ENCODE assay signal across 36 cellular contexts in genomic region chr9:114190563-114190905, GRCh38.
"Had no signal": no experiment of that assay in that cellular context is flagged by ENCODE, and none has a peak within 500 bp of the region (broad histone marks: within the 10 kb centered on the region; RNA-seq: fewer than 3 reads in every experiment).

No MANE protein-coding gene starts in this region.

- DNase-seq: activated B cell treated with CpG ODN at 0.5 μM for 24 hours; activated CD4-positive, alpha-beta memory T cell treated with anti-CD3 and anti-CD28 coated beads for 36 hours; activated CD4-positive, alpha-beta T cell treated with anti-CD3 and anti-CD28 coated beads for 4 hours; activated CD4-positive, alpha-beta T cell treated with anti-CD3 and anti-CD28 coated beads, Interleukin-2, amount 10 ng/mL, durations not matched to agents 24 days and 14 days; activated CD4-positive, alpha-beta T cell treated with anti-CD3 and anti-CD28 coated beads, Interleukin-2, amount 50 U/mL, for 1 hour; activated CD4-positive, alpha-beta T cell treated with anti-CD3 and anti-CD28 coated beads, Interleukin-2, amount 50 U/mL, for 4 hours; activated CD4-positive, CD25-positive, alpha-beta regulatory T cell treated with anti-CD3 and anti-CD28 coated beads, Interleukin-2, amount 50 U/mL, for 72 hours; activated CD8-positive, alpha-beta memory T cell treated with anti-CD3 and anti-CD28 coated beads, Interleukin-2, amount 50 U/mL, for 4 hours; activated CD8-positive, alpha-beta T cell treated with anti-CD3 and anti-CD28 coated beads for 36 hours; activated effector memory CD4-positive, alpha-beta T cell treated with anti-CD3 and anti-CD28 coated beads, Interleukin-2, amount 50 U/mL, for 16 hours; activated gamma-delta T cell treated with Interleukin-2 at 50 U/mL for 16 hours; activated naive CD4-positive, alpha-beta T cell; activated naive CD4-positive, alpha-beta T cell treated with anti-CD3 and anti-CD28 coated beads for 36 hours; activated naive CD4-positive, alpha-beta T cell treated with anti-CD3 and anti-CD28 coated beads, Interleukin-2, amount 50 U/mL, for 16 hours; activated naive CD8-positive, alpha-beta T cell treated with anti-CD3 and anti-CD28 coated beads for 36 hours; activated T-cell treated with anti-CD3 and anti-CD28 coated beads for 4 hours; activated T-cell treated with anti-CD3 and anti-CD28 coated beads, Interleukin-2, amount 50 U/mL, for 1 hour; activated T-cell treated with anti-CD3 and anti-CD28 coated beads, Interleukin-2, amount 50 U/mL, for 4 hours; activated T-cell treated with anti-CD3 and anti-CD28 coated beads, Interleukin-2, amount 50 U/mL, for 72 hours; adrenal gland; amniotic stem cell; body of pancreas; brain microvascular endothelial cell; T-helper 1 cell; T-helper 2 cell; T-helper 9 cell had no signal

- H3K27ac ChIP-seq: adrenal gland, body of pancreas, brain microvascular endothelial cell, breast epithelium, VCaP had no signal

- H3K4me3 Mint-ChIP-seq: activated B cell treated with CpG ODN at 0.5 μM for 24 hours; activated CD4-positive, alpha-beta memory T cell treated with anti-CD3 and anti-CD28 coated beads for 36 hours; activated CD4-positive, alpha-beta T cell treated with anti-CD3 and anti-CD28 coated beads, Interleukin-2, amount 10 ng/mL, durations not matched to agents 24 days and 14 days; activated CD8-positive, alpha-beta T cell treated with anti-CD3 and anti-CD28 coated beads for 36 hours; activated naive CD4-positive, alpha-beta T cell treated with anti-CD3 and anti-CD28 coated beads for 36 hours; activated naive CD8-positive, alpha-beta T cell treated with anti-CD3 and anti-CD28 coated beads for 36 hours; activated T-cell treated with anti-CD3 and anti-CD28 coated beads, Interleukin-2, amount 50 U/mL, for 4 hours; activated T-cell treated with anti-CD3 and anti-CD28 coated beads, Interleukin-2, amount 50 U/mL, for 72 hours; activated T-helper 1 cell treated with anti-CD3 and anti-CD28 coated beads, Interleukin-12 subunit alpha, Interleukin-12 subunit beta, Interleukin-2, Interleukin-4 antibody, amounts not matched to agents 30 ng/mL and 10 ng/mL and 1 ng/mL, durations not matched to agents 14 hours and 24 hours and 36 hours; activated T-helper 17 cell treated with anti-CD3 and anti-CD28 coated beads, Interleukin-2, amount 50 U/mL, for 72 hours; central memory CD8-positive, alpha-beta T cell; T-helper 1 cell treated with Interleukin-12 subunit alpha and Interleukin-12 subunit beta and Interleukin-4 antibody, amounts not matched to agents 30 μg/mL and 1 μg/mL, for 36 hours; T-helper 2 cell treated with Interferon-gamma antibody and Interleukin-4, amounts not matched to agents 5 μg/mL and 100 μg/mL, for 36 hours had no signal

- H3K9me3 ChIP-seq: adrenal gland, body of pancreas had no signal

- H3K9me3 Mint-ChIP-seq: activated T-helper 17 cell treated with anti-CD3 and anti-CD28 coated beads, Interleukin-2, amount 50 U/mL, for 72 hours had no signal

- H3K4me3 ChIP-seq: adrenal gland, body of pancreas, breast epithelium had no signal

- ATAC-seq: activated CD8-positive, alpha-beta T cell treated with anti-CD3 and anti-CD28 coated beads for 36 hours; activated naive CD4-positive, alpha-beta T cell treated with anti-CD3 and anti-CD28 coated beads, Interleukin-2, amount 50 U/mL, for 72 hours; activated T-cell treated with anti-CD3 and anti-CD28 coated beads, Interleukin-2, amount 50 U/mL, for 4 hours; activated T-cell treated with anti-CD3 and anti-CD28 coated beads, Interleukin-2, amount 50 U/mL, for 72 hours; activated T-helper 17 cell treated with anti-CD3 and anti-CD28 coated beads, Interleukin-2, amount 50 U/mL, for 72 hours; body of pancreas had no signal

- H3K27me3 ChIP-seq: adrenal gland, body of pancreas, brain microvascular endothelial cell, breast epithelium had no signal

- H3K27me3 Mint-ChIP-seq: activated CD4-positive, alpha-beta memory T cell treated with anti-CD3 and anti-CD28 coated beads for 36 hours; activated CD4-positive, alpha-beta T cell treated with anti-CD3 and anti-CD28 coated beads, Interleukin-2, amount 10 ng/mL, durations not matched to agents 24 days and 14 days; activated naive CD8-positive, alpha-beta T cell treated with anti-CD3 and anti-CD28 coated beads for 36 hours; activated T-helper 17 cell treated with anti-CD3 and anti-CD28 coated beads, Interleukin-2, amount 50 U/mL, for 72 hours had no signal

- H3K36me3 ChIP-seq: adrenal gland, brain microvascular endothelial cell, breast epithelium had no signal

- FAIRE-seq: astrocyte, TTC549 had no signal

- H3K4me1 ChIP-seq: adrenal gland, body of pancreas, breast epithelium had no signal

- H3K4me1 Mint-ChIP-seq: activated B cell treated with CpG ODN at 0.5 μM for 24 hours; activated CD4-positive, alpha-beta T cell treated with anti-CD3 and anti-CD28 coated beads, Interleukin-2, amount 10 ng/mL, durations not matched to agents 24 days and 14 days; activated naive CD8-positive, alpha-beta T cell treated with anti-CD3 and anti-CD28 coated beads for 36 hours; activated T-helper 17 cell treated with anti-CD3 and anti-CD28 coated beads, Interleukin-2, amount 50 U/mL, for 72 hours; central memory CD8-positive, alpha-beta T cell had no signal

- H3K27ac Mint-ChIP-seq: activated B cell treated with CpG ODN at 0.5 μM for 24 hours; activated CD4-positive, alpha-beta memory T cell treated with anti-CD3 and anti-CD28 coated beads for 36 hours; activated CD4-positive, alpha-beta T cell treated with anti-CD3 and anti-CD28 coated beads, Interleukin-2, amount 10 ng/mL, durations not matched to agents 24 days and 14 days; activated CD8-positive, alpha-beta T cell treated with anti-CD3 and anti-CD28 coated beads for 36 hours; activated naive CD4-positive, alpha-beta T cell treated with anti-CD3 and anti-CD28 coated beads for 36 hours; activated naive CD4-positive, alpha-beta T cell treated with anti-CD3 and anti-CD28 coated beads, Interleukin-2, amount 50 U/mL, for 72 hours; activated naive CD8-positive, alpha-beta T cell treated with anti-CD3 and anti-CD28 coated beads for 36 hours; activated T-cell treated with anti-CD3 and anti-CD28 coated beads, Interleukin-2, amount 50 U/mL, for 72 hours; activated T-helper 1 cell treated with anti-CD3 and anti-CD28 coated beads, Interleukin-12 subunit alpha, Interleukin-12 subunit beta, Interleukin-2, Interleukin-4 antibody, amounts not matched to agents 30 ng/mL and 10 ng/mL and 1 ng/mL, durations not matched to agents 14 hours and 24 hours and 36 hours; activated T-helper 17 cell treated with anti-CD3 and anti-CD28 coated beads, Interleukin-2, amount 50 U/mL, for 72 hours; T-helper 1 cell treated with Interleukin-12 subunit alpha and Interleukin-12 subunit beta and Interleukin-4 antibody, amounts not matched to agents 30 μg/mL and 1 μg/mL, for 36 hours; T-helper 2 cell treated with Interferon-gamma antibody and Interleukin-4, amounts not matched to agents 5 μg/mL and 100 μg/mL, for 36 hours had no signal
